In genomic region chr11:83156150-83156995, GRCh38 we compare ENCODE assay signal across 8 cellular contexts. TPM values are rescaled to one million over a fixed set of nuclear protein-coding genes. Genes with fewer than 3 reads are reported as not detected.
DNase-seq lines count a peak whose midpoint lies in the region; ATAC-seq and TF ChIP-seq lines count a peak whose summit lies in the region.

No MANE protein-coding gene starts in this region.

- peak overlapping the region; percentile 98 for H3K27ac ChIP-seq in CD4-positive, alpha-beta memory T cell (ENCODE audit: low read depth, low read length)
- H3K27ac ChIP-seq in lower lobe of right lung = peak overlapping the region; percentile 93

- intact Hi-C loops in CD4-positive, alpha-beta memory T cell (cut with micrococcal nuclease) = loop anchor here (1.0 kb wide), 5 partner anchors 85 to 255 kb away; partner anchors contain the start of genes DDIAS and RAB30
- intact Hi-C loops in activated CD4-positive, alpha-beta memory T cell treated with anti-CD3 and anti-CD28 coated beads for 36 hours (cut with micrococcal nuclease) = loop anchor here (1.0 to 2.0 kb wide), 9 partner anchors 34 to 256 kb away; partner anchors contain the start of genes ANKRD42, CCDC90B, PRCP and RAB30
- intact Hi-C loops in lower lobe of right lung (cut with DNase I) = no loop called here

- H3K4me3 ChIP-seq in CD4-positive, alpha-beta memory T cell (ENCODE audit: low read length in 2 of 2) = peak overlapping the region; percentile 94 to 96
- H3K4me3 ChIP-seq in lower lobe of right lung = peak overlapping the region; percentile 74

- TF ChIP-seq CTCF in lower lobe of right lung (IDR thresholded peaks at IDR 0.05) = no peak

- peak; percentile 94 to 99 (median 99) for DNase-seq in CD4-positive, alpha-beta memory T cell
- DNase-seq in NCI-H774 (lab: John Stamatoyannopoulos, UW) (peak; percentile 100), lower lobe of right lung (peak; percentile 99)
- DNase-seq in activated CD4-positive, alpha-beta memory T cell treated with anti-CD3 and anti-CD28 coated beads for 36 hours = peak; percentile 99
- peak; percentile 95 for DNase-seq in effector CD4-positive, alpha-beta T cell
- DNase-seq in stimulated activated CD8-positive, alpha-beta memory T cell treated with anti-CD3 and anti-CD28 coated beads, Interleukin-15, amount 100 ng/mL, for 24 hours (ENCODE audit: low read depth) = peak; percentile 87

- peak; percentile 90 for ATAC-seq in GM19438 (IDR thresholded peaks at IDR 0.05; ENCODE audit: low read depth, unreplicated experiment)
- peak; percentile 97 for ATAC-seq in HG03571 (IDR thresholded peaks at IDR 0.05; ENCODE audit: unreplicated experiment)
- ATAC-seq in lower lobe of right lung = peak; percentile 94 to 97

- CTCF ChIA-PET in CD4-positive, alpha-beta memory T cell (lab: Charles Lee; ENCODE audit: partially characterized antibody) = interaction anchor here (0.9 to 3.2 kb wide), 21 partner anchors 9 to 289 kb away, joined by 3 to 18 read pairs (median 4); partner anchors contain the start of genes CCDC90B, DDIAS, PRCP and RAB30
- CTCF ChIA-PET in activated CD4-positive, alpha-beta memory T cell treated with anti-CD3 and anti-CD28 coated beads for 36 hours (lab: Charles Lee) = interaction anchor here (0.6 to 2.0 kb wide), 17 partner anchors 9 to 439 kb away, joined by 3 to 7 read pairs (median 4); partner anchors contain the start of genes ANKRD42, CCDC90B, DDIAS and RAB30

- H3K36me3 Mint-ChIP-seq in CD4-positive, alpha-beta memory T cell = peaks cover 14 to 48% of the 10 kb centered on the region in 2 donors
- peaks cover 39% of the 10 kb centered on the region for H3K36me3 Mint-ChIP-seq in activated CD4-positive, alpha-beta memory T cell treated with anti-CD3 and anti-CD28 coated beads for 36 hours

- no peaks in the 10 kb centered on the region for H3K27me3 ChIP-seq in CD4-positive, alpha-beta memory T cell (ENCODE audit: insufficient read depth, low read length)
- H3K27me3 ChIP-seq in lower lobe of right lung (ENCODE audit: low read depth) = no peaks in the 10 kb centered on the region

- peaks cover 17 to 45% (median 28%) of the 10 kb centered on the region in 4 donors for H3K4me1 Mint-ChIP-seq in CD4-positive, alpha-beta memory T cell
- peaks cover 20% of the 10 kb centered on the region for H3K4me1 Mint-ChIP-seq in activated CD4-positive, alpha-beta memory T cell treated with anti-CD3 and anti-CD28 coated beads for 36 hours (ENCODE audit: low read depth)

- H3K4me1 ChIP-seq in CD4-positive, alpha-beta memory T cell (ENCODE audit: insufficient read depth, low read length) = peaks cover 23% of the 10 kb centered on the region
- peaks cover 20% of the 10 kb centered on the region for H3K4me1 ChIP-seq in lower lobe of right lung

- H3K9me3 ChIP-seq in CD4-positive, alpha-beta memory T cell (ENCODE audit: control insufficient read depth in 1 of 2, low read length in 2 of 2) = no peaks in the 10 kb centered on the region
- no peaks in the 10 kb centered on the region for H3K9me3 ChIP-seq in lower lobe of right lung

- H3K9me3 Mint-ChIP-seq in CD4-positive, alpha-beta memory T cell = peaks cover 0 to 3% (median 0%) of the 10 kb centered on the region in 8 donors
- no peaks in the 10 kb centered on the region for H3K9me3 Mint-ChIP-seq in activated CD4-positive, alpha-beta memory T cell treated with anti-CD3 and anti-CD28 coated beads for 36 hours

- H3K27me3 Mint-ChIP-seq in CD4-positive, alpha-beta memory T cell = no peaks in the 10 kb centered on the region
- H3K27me3 Mint-ChIP-seq in activated CD4-positive, alpha-beta memory T cell treated with anti-CD3 and anti-CD28 coated beads for 36 hours = no peaks in the 10 kb centered on the region

- H3K4me3 Mint-ChIP-seq in CD4-positive, alpha-beta memory T cell = peak overlapping the region; percentile 99 to 100 (median 100)
- peak overlapping the region; percentile 100 for H3K4me3 Mint-ChIP-seq in activated CD4-positive, alpha-beta memory T cell treated with anti-CD3 and anti-CD28 coated beads for 36 hours

- peak overlapping the region; percentile 99 to 100 (median 100) for H3K27ac Mint-ChIP-seq in CD4-positive, alpha-beta memory T cell
- peak overlapping the region; percentile 100 for H3K27ac Mint-ChIP-seq in activated CD4-positive, alpha-beta memory T cell treated with anti-CD3 and anti-CD28 coated beads for 36 hours

- POLR2A ChIA-PET in CD4-positive, alpha-beta memory T cell (lab: Charles Lee; ENCODE audit: partially characterized antibody) = interaction anchor here (0.7 to 7.1 kb wide), 49 partner anchors 9 to 289 kb away, joined by 3 to 188 read pairs (median 6); partner anchors contain the start of genes ANKRD42, CCDC90B, DDIAS and PRCP
- POLR2A ChIA-PET in activated CD4-positive, alpha-beta memory T cell treated with anti-CD3 and anti-CD28 coated beads for 36 hours (lab: Charles Lee) = interaction anchor here (0.8 to 5.7 kb wide), 22 partner anchors 12 to 258 kb away, joined by 3 to 67 read pairs (median 5); partner anchors contain the start of genes ANKRD42, CCDC90B, DDIAS and PRCP

- peaks cover 9% of the 10 kb centered on the region for H3K36me3 ChIP-seq in CD4-positive, alpha-beta memory T cell (ENCODE audit: insufficient read depth, low read length)
- H3K36me3 ChIP-seq in lower lobe of right lung = peaks cover 5% of the 10 kb centered on the region

RNA-seq across cellular contexts. Expression of gene PCF11, which starts 0.6 kb away (rescaled TPM):
- total RNA-seq in CD4-positive, alpha-beta memory T cell = 100 to 1,000 TPM; 161 to 165 TPM
- polyA plus RNA-seq in CD4-positive, alpha-beta memory T cell = 10 to 100 TPM; 11.6 to 41.9 TPM
- total RNA-seq in activated CD4-positive, alpha-beta memory T cell treated with anti-CD3 and anti-CD28 coated beads for 36 hours = 10 to 100 TPM; 46.8 to 47.9 TPM
- total RNA-seq in lower lobe of right lung = 58.6 TPM

RNA-seq across cellular contexts. Expression of gene ANKRD42, which starts 37.1 kb away (rescaled TPM):
- 10 to 100 TPM in 1 of 2 experiments, 1 to 10 TPM in 1; 8.9 to 12.4 TPM for total RNA-seq in CD4-positive, alpha-beta memory T cell
- 1 to 10 TPM; 3.9 to 4.4 TPM for polyA plus RNA-seq in CD4-positive, alpha-beta memory T cell
- 1 to 10 TPM; 3.8 to 5.4 TPM for total RNA-seq in activated CD4-positive, alpha-beta memory T cell treated with anti-CD3 and anti-CD28 coated beads for 36 hours
- total RNA-seq in lower lobe of right lung = 15.9 TPM

Comparison
In these comparisons a context has a peak if more than half of its experiments do, and no peak if none do; other contexts are left out.
1. Peak in every context shown above with its lines: DNase-seq, ATAC-seq, H3K4me3 ChIP-seq and H3K27ac ChIP-seq.